In the genomic region with DNA sequence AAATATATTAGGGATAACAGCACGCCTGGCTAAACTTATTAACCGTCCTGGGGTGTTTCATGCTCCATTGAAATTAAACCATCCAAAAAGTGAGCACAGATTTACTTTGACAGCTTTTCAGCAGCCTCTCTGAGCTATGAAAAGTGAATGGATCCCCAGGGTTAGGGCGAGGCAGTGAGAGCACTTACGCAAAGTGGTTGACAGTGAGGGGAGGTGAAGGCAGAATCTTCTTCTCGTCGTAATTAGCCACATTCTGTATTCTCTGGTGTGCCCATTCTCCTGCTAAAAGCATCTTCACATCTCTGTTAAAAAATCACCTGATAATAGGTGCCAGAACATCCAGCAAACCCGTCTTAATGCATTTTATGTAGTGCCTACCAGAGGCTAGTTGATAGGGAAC, we compare ENCODE assay signal across 9 cellular contexts. TPM values are rescaled to one million over a fixed set of nuclear protein-coding genes. Genes with fewer than 3 reads are reported as not detected.
DNase-seq lines count a peak whose midpoint lies in the region; ATAC-seq and TF ChIP-seq lines count a peak whose summit lies in the region.
"Had no signal": no experiment of that assay in that cellular context is flagged by ENCODE, and none has a peak within 500 bp of the region (broad histone marks: within the 10 kb centered on the region; RNA-seq: fewer than 3 reads in every experiment).

No MANE protein-coding gene starts in this region.

- H3F3A ChIP-seq in smooth muscle cell (ENCODE audit: low read depth) = no peaks in the 10 kb centered on the region

- H3K79me2 ChIP-seq in OCI-LY7 (ENCODE audit: insufficient read depth, low read depth, low read length) (no peaks in the 10 kb centered on the region; the same call in 1 of the 2 replicates), smooth muscle cell (ENCODE audit: low read depth) (peaks cover 17% of the 10 kb centered on the region)

- H3K4me2 ChIP-seq in OCI-LY7 (ENCODE audit: low read length) = peak overlapping the region; percentile 92
- peak overlapping the region; percentile 94 for H3K4me2 ChIP-seq in smooth muscle cell

- WGBS in smooth muscle cell (ENCODE audit: low lambda C conversion rate) = 48% methylated on average over 7 of the region's 7 CpGs
- WGBS in lower leg skin, 2 donors = 66 to 74% methylated on average over 7 of the region's 7 CpGs

- no peak overlapping the region for H3K27ac ChIP-seq in OCI-LY7 (ENCODE audit: low read depth, low read length, poor library complexity, severe bottlenecking)
- H3K27ac ChIP-seq in smooth muscle cell (ENCODE audit: low read depth) = no peak overlapping the region

- H3K4me3 Mint-ChIP-seq in activated CD4-positive, alpha-beta T cell treated with anti-CD3 and anti-CD28 coated beads, Interleukin-2, amount 10 ng/mL, durations not matched to agents 24 days and 14 days = peak overlapping the region; percentile 97

- H3K9ac ChIP-seq in smooth muscle cell (ENCODE audit: low read depth) = no peak overlapping the region

- H3K4me1 Mint-ChIP-seq in activated CD4-positive, alpha-beta T cell treated with anti-CD3 and anti-CD28 coated beads, Interleukin-2, amount 10 ng/mL, durations not matched to agents 24 days and 14 days = peaks cover 22% of the 10 kb centered on the region

- H4K20me1 ChIP-seq in OCI-LY7 (ENCODE audit: insufficient read depth, low read length) (no peaks in the 10 kb centered on the region), smooth muscle cell (ENCODE audit: low read depth) (no peaks in the 10 kb centered on the region)

- H3K9me3 Mint-ChIP-seq in activated CD4-positive, alpha-beta T cell treated with anti-CD3 and anti-CD28 coated beads, Interleukin-2, amount 10 ng/mL, durations not matched to agents 24 days and 14 days = no peaks in the 10 kb centered on the region

- BruUV-seq in OCI-LY7 (replicated peaks; lab: Mats Ljungman, UMichigan) = no TSS peak

- H3K9me2 ChIP-seq in OCI-LY7 (ENCODE audit: insufficient read depth, low read length) = no peaks in the 10 kb centered on the region

- H3K36me3 Mint-ChIP-seq in activated CD4-positive, alpha-beta T cell treated with anti-CD3 and anti-CD28 coated beads, Interleukin-2, amount 10 ng/mL, durations not matched to agents 24 days and 14 days (ENCODE audit: low read depth) = peaks cover 4% of the 10 kb centered on the region

- TF ChIP-seq CTCF in OCI-LY7 (conservative IDR thresholded peaks at IDR 0.05; ENCODE audit: low read length) (no peak), fibroblast of the aortic adventitia (IDR thresholded peaks at IDR 0.05; ENCODE audit: insufficient read depth, low read length) (no peak), smooth muscle cell (IDR thresholded peaks at IDR 0.05; ENCODE audit: borderline replicate concordance, insufficient read depth, poor library complexity, severe bottlenecking) (no peak), lower leg skin (IDR thresholded peaks at IDR 0.05) (no peak)

- no peaks in the 10 kb centered on the region for H3K27me3 ChIP-seq in smooth muscle cell (ENCODE audit: low read depth)

- H3K27ac Mint-ChIP-seq in activated CD4-positive, alpha-beta T cell treated with anti-CD3 and anti-CD28 coated beads, Interleukin-2, amount 10 ng/mL, durations not matched to agents 24 days and 14 days = no peak overlapping the region

- H3K4me1 ChIP-seq in OCI-LY7 (ENCODE audit: insufficient read depth, low read length, poor library complexity, severe bottlenecking) = peaks cover 34% of the 10 kb centered on the region
- H3K4me1 ChIP-seq in smooth muscle cell (ENCODE audit: low read depth) = peaks cover 8% of the 10 kb centered on the region

- peaks cover 8% of the 10 kb centered on the region for H3K27me3 Mint-ChIP-seq in activated CD4-positive, alpha-beta T cell treated with anti-CD3 and anti-CD28 coated beads, Interleukin-2, amount 10 ng/mL, durations not matched to agents 24 days and 14 days

- CTCF ChIA-PET in OCI-LY7 (lab: Charles Lee; ENCODE audit: unreplicated experiment) = no interaction called here

- POLR2A ChIA-PET in OCI-LY7 (lab: Charles Lee) = no interaction called here

- no peaks in the 10 kb centered on the region for H3K9me3 ChIP-seq in OCI-LY7 (ENCODE audit: low read length)
- no peaks in the 10 kb centered on the region for H3K9me3 ChIP-seq in smooth muscle cell (replicated peaks; ENCODE audit: low read depth)

- ATAC-seq in HG03135 (IDR thresholded peaks at IDR 0.05; ENCODE audit: unreplicated experiment) (no peak), HG03571 (IDR thresholded peaks at IDR 0.05; ENCODE audit: unreplicated experiment) (no peak)

- TF ChIP-seq POLR2A in lower leg skin (IDR thresholded peaks at IDR 0.05) = no peak

- H2AFZ ChIP-seq in OCI-LY7 (ENCODE audit: low read length) (peak overlapping the region; percentile 95; the same call in 1 of the 2 replicates), smooth muscle cell (ENCODE audit: low read depth) (no peak overlapping the region)

- intact Hi-C loops in activated CD4-positive, alpha-beta T cell treated with anti-CD3 and anti-CD28 coated beads, Interleukin-2, amount 10 ng/mL, durations not matched to agents 24 days and 14 days (cut with micrococcal nuclease) = loop anchor here (5.0 to 10.0 kb wide), 4 partner anchors 79 to 1139 kb away; no protein-coding TSS in a partner anchor
- intact Hi-C loops in OCI-LY7 (cut with micrococcal nuclease; ENCODE audit: unreplicated experiment) (loop anchor here (5.0 to 10.0 kb wide), 3 partner anchors 319 to 1134 kb away; no protein-coding TSS in a partner anchor), lower leg skin (cut with DNase I; ENCODE audit: low total_unique reads) (no loop called here)

- DNase-seq in activated CD4-positive, alpha-beta T cell treated with anti-CD3 and anti-CD28 coated beads, Interleukin-2, amount 10 ng/mL, durations not matched to agents 24 days and 14 days = peak; percentile 42
- DNase-seq in activated CD4-positive, alpha-beta T cell treated with anti-CD3 and anti-CD28 coated beads, Interleukin-2, amount 50 U/mL, for 48 hours = no peak
- DNase-seq in OCI-LY7 (ENCODE audit: low spot score) (no peak), fibroblast of the aortic adventitia (ENCODE audit: low read depth) (no peak), smooth muscle cell (lab: John Stamatoyannopoulos, UW; ENCODE audit: unreplicated experiment) (no peak), lower leg skin (ENCODE audit: low spot score in 2 of 2) (no peak)
- DNase-seq: T1000 had no signal

- H3K36me3 ChIP-seq in OCI-LY7 (ENCODE audit: insufficient read depth, low read length) = peaks cover 8% of the 10 kb centered on the region; the same call in 1 of the 2 replicates
- no peaks in the 10 kb centered on the region for H3K36me3 ChIP-seq in smooth muscle cell (ENCODE audit: low read depth)

- H3K4me3 ChIP-seq in OCI-LY7 (ENCODE audit: low read depth, low read length, poor library complexity, severe bottlenecking) = peak overlapping the region; percentile 79
- H3K4me3 ChIP-seq in fibroblast of the aortic adventitia (ENCODE audit: low read depth, low read length) = peak overlapping the region; percentile 94
- H3K4me3 ChIP-seq in smooth muscle cell = peak overlapping the region; percentile 82
- no peak overlapping the region for H3K4me3 ChIP-seq in lower leg skin (ENCODE audit: low read depth, poor library complexity, severe bottlenecking)

RNA-seq across cellular contexts. Expression of gene TMTC2, which starts 1.9 kb away (rescaled TPM):
- total RNA-seq in activated CD4-positive, alpha-beta T cell treated with anti-CD3 and anti-CD28 coated beads, Interleukin-2, amount 10 ng/mL, durations not matched to agents 24 days and 14 days = 1.9 and 2.5 TPM in 2 replicates
- total RNA-seq in OCI-LY7 (2014; rRNA removed; shearing (Covaris generic)) = 8.1 and 8.4 TPM in 2 replicates
- 5.6 and 6.2 TPM in 2 replicates for total RNA-seq in OCI-LY7 (2022)
- 21.1 and 83.6 TPM in 2 replicates for total RNA-seq in fibroblast of the aortic adventitia (ENCODE audit: low replicate concordance)
- 10.6 and 12.6 TPM in 2 replicates for total RNA-seq in smooth muscle cell
- polyA plus RNA-seq in smooth muscle cell = 0.71 and 1.2 TPM in 2 replicates
- total RNA-seq in lower leg skin = 10 to 100 TPM; 12.9 to 17.4 (median 14.5) TPM
